1 cellular context compared by ENCODE assay signal in the genomic region with DNA sequence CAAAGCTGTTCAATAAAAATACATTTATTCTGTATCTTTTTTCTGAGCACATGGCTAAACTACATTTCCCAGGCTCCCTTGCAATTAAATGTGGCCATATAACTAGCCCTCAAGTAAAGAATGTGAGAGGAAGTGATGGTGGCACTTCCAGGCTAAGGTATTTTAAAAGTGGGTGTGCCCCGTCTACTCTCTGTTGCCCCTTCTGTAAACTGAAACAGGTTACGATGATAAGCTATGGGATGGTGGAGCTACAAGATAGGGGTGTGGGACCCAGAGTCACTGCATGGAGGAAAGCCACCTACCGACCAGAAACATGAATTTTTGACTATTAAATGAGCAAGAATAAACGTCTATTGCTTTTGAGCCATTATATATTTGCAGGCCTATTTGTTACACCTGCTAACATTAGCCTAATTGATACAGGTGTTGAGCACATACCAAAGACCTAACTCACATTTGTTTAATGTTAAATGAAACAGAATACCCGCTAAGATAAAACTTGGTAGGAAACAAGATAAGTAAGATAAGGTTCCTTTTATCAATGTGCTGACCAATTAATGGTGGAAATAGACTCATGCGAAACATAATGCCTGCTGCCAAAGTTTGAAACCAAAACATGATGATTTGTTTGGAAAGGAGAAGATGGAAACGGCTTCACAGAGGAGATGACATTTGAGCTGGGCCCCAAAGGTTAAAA.
TF ChIP-seq lines count a peak whose summit lies in the region.

No MANE protein-coding gene starts in this region.

TF ChIP-seq in K562, 482 proteins besides CTCF, POLR2A, EP300 and RAD21 (continued from another document):
- TF ChIP-seq GTF2A2 (tag; IDR thresholded peaks at IDR 0.05) (no peak), ZNF140 (CRISPR knock-in tag; IDR thresholded peaks at IDR 0.05) (no peak), ESRRA (IDR thresholded peaks at IDR 0.05; ENCODE audit: borderline replicate concordance, low read depth) (no peak), SRSF1 (IDR thresholded peaks at IDR 0.05; ENCODE audit: low read depth, low read length) (no peak), ZNF143 (CRISPR knock-in tag; IDR thresholded peaks at IDR 0.05) (peak; percentile 79), SIX5 (IDR thresholded peaks at IDR 0.05; ENCODE audit: borderline replicate concordance in 1 of 2, insufficient read depth in 1 of 2, low read depth in 1 of 2, low read length in 2 of 2) (peak; percentile 35 to 38; a peak in 1 of 4 replicates), ZNF551 (CRISPR knock-in tag; IDR thresholded peaks at IDR 0.05) (no peak)
